Comparison of ENCODE assay signal across 2 cellular contexts in genomic region chr11:63586451-63587166, GRCh38.
A peak's percentile ranks its signal among the peaks of the same experiment; 100 is the strongest.
TF ChIP-seq lines count a peak whose summit lies in the region.

No MANE protein-coding gene starts in this region.

TF ChIP-seq in H1, 55 proteins besides CTCF, POLR2A, EP300 and RAD21:
- TF ChIP-seq YY1 (IDR thresholded peaks at IDR 0.05; ENCODE audit: low read depth, low read length) (no peak), CBX5 (IDR thresholded peaks at IDR 0.05; ENCODE audit: low read depth, low read length) (no peak), CEBPB (IDR thresholded peaks at IDR 0.05; ENCODE audit: low read depth, low read length) (0 out of 2 replicates have a peak, but pooled peaks have one; percentile 6), EZH2 (IDR thresholded peaks at IDR 0.05; ENCODE audit: low read depth, low read length, severe bottlenecking) (no peak), SIRT6 (IDR thresholded peaks at IDR 0.05; ENCODE audit: low read length) (no peak), ATF2 (IDR thresholded peaks at IDR 0.05; ENCODE audit: low read length) (no peak), NANOG (IDR thresholded peaks at IDR 0.05; ENCODE audit: insufficient read depth, low read depth, low read length, poor library complexity, severe bottlenecking) (no peak)

TF ChIP-seq in SK-N-SH treated with all-trans-retinoic acid at 6 μM for 48 hours, 23 proteins besides CTCF, POLR2A, EP300 and RAD21:
- TF ChIP-seq ISL1 (CRISPR knock-in tag; IDR thresholded peaks at IDR 0.05): no peak
- TF ChIP-seq PATZ1 (CRISPR knock-in tag; IDR thresholded peaks at IDR 0.05; ENCODE audit: borderline replicate concordance): no peak
